Comparison of ENCODE assay signal across 22 cellular contexts in the genomic region with DNA sequence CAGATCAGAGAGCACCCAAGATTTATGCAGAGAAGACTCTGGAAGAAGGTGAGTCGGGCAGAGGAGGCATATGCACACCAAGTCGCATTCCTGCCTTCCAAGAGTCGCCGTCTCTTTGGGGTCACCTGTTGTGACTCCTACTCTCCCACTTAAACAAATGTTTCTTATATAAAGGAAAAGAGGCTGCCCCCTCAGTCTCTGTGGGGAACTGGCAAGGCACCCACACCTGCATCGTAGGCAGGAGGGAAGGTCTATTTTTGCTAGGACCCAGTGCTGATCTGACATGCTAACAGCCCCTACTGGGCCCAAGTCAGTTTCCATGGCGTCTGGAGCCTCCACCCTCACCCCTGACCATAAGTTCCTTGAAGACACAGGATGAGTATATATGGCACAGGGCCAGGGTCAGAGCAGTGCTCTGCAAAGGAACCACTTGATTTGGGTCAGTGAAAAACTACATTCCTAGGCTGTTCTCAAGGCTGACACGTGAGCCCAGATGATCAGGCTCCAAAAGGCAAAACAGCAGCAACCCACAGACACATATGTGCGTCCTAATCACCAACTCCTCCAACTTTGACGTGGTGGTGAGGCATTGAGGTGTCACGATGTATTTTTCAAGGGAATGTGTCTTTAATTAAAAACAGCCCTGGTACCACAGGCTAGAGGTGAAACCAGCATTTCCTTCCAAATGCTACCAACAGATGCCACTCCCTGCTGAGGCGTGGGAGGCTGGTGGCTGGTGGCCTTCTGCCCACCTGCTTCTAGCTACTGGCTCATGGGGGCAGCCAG. TPM values are rescaled to one million over a fixed set of nuclear protein-coding genes. Genes with fewer than 3 reads are reported as not detected.
DNase-seq lines count a peak whose midpoint lies in the region; TF ChIP-seq lines count a peak whose summit lies in the region.
"Had no signal": no experiment of that assay in that cellular context is flagged by ENCODE, and none has a peak within 500 bp of the region (broad histone marks: within the 10 kb centered on the region; RNA-seq: fewer than 3 reads in every experiment).

No MANE protein-coding gene starts in this region.

- no peak overlapping the region for H3K4me2 ChIP-seq in trophoblast cell (ENCODE audit: low read length)

- H4K91ac ChIP-seq in trophoblast cell (ENCODE audit: low read depth, low read length) = peak overlapping the region; percentile 20

- DNase-seq in EL (peak; percentile 8), RPMI7951 (ENCODE audit: low read depth) (peak; percentile 88), esophagus muscularis mucosa (ENCODE audit: extremely low spot score) (no peak), trophoblast cell (no peak), DMS114 treated with DMSO at 0.1 percent for 48 hours (lab: John Stamatoyannopoulos, UW; ENCODE audit: unreplicated experiment) (no peak), KG1 (lab: John Stamatoyannopoulos, UW) (no peak), T-helper 2 cell (no peak), NCI-H2227 (lab: John Stamatoyannopoulos, UW; ENCODE audit: unreplicated experiment) (no peak)
- DNase-seq: activated CD4-positive, alpha-beta T cell treated with anti-CD3 and anti-CD28 coated beads, Interleukin-2, amount 10 ng/mL, durations not matched to agents 7 days and 5 days; activated naive CD8-positive, alpha-beta T cell treated with anti-CD3 and anti-CD28 coated beads, Interleukin-2, amount 10 ng/mL, durations not matched to agents 7 days and 5 days; CD4-positive, alpha-beta T cell; dermis blood vessel endothelial cell; DMS53; mammary epithelial cell; naive B cell; NCI-H1417; pancreas; SHP77 treated with DMSO at 0.1 percent for 48 hours; stimulated activated CD4-positive, alpha-beta T cell treated with anti-CD3 and anti-CD28 coated beads, Interleukin-1b, Interleukin-23, amount 100 ng/mL, for 48 hours; stimulated activated naive B cell treated with anti-CD40 and anti-IgM and Interleukin-4, amounts not matched to agents 10 μg/mL and 1 μg/mL and 100 μg/mL, for 72 hours had no signal

- H3K36me3 ChIP-seq in esophagus muscularis mucosa = no peaks in the 10 kb centered on the region
- H3K36me3 ChIP-seq in trophoblast cell (ENCODE audit: control insufficient read depth in 1 of 2, insufficient read depth in 2 of 2, low read length in 2 of 2) = no peaks in the 10 kb centered on the region
- H3K36me3 ChIP-seq: HAP-1, pancreas had no signal

- H2BK5ac ChIP-seq in trophoblast cell (ENCODE audit: low read depth, low read length, poor library complexity) = peak overlapping the region; percentile 14

- no peak overlapping the region for H3K18ac ChIP-seq in trophoblast cell (ENCODE audit: low read length)

- peaks cover 4% of the 10 kb centered on the region for H3K79me1 ChIP-seq in trophoblast cell (ENCODE audit: low read length)

- 81% methylated on average over 11 of the region's 11 CpGs for WGBS in esophagus muscularis mucosa
- no CpG with 5 or more reads among the region's 11 CpGs for WGBS in trophoblast cell (ENCODE audit: extremely low coverage, insufficient coverage, insufficient read length)

- no peaks in the 10 kb centered on the region for H3K79me2 ChIP-seq in trophoblast cell (ENCODE audit: control insufficient read depth, insufficient read depth, low read length, poor library complexity)

- no peak overlapping the region for H2BK120ac ChIP-seq in trophoblast cell (ENCODE audit: insufficient read depth, low read length, poor library complexity)

- no peak overlapping the region for H3K9ac ChIP-seq in trophoblast cell (ENCODE audit: low read length)

- H3K27ac ChIP-seq in esophagus muscularis mucosa (replicated peaks in 1 of 4) (peak overlapping the region in 3 of 4 donors; percentile 70 to 77 (median 76)), trophoblast cell (ENCODE audit: low read depth, low read length) (no peak overlapping the region)
- H3K27ac ChIP-seq: pancreas had no signal

- no peak overlapping the region for H3K14ac ChIP-seq in trophoblast cell (ENCODE audit: low read length)

- H4K8ac ChIP-seq in trophoblast cell (ENCODE audit: low read depth, low read length) = no peak overlapping the region

- no peak for TF ChIP-seq POLR2A in esophagus muscularis mucosa (IDR thresholded peaks at IDR 0.05; ENCODE audit: low read depth)

- H3K23ac ChIP-seq in trophoblast cell (ENCODE audit: low read length) = no peak overlapping the region

- H3K4me3 ChIP-seq in esophagus muscularis mucosa = no peak overlapping the region
- H3K4me3 ChIP-seq in trophoblast cell (ENCODE audit: low read depth, low read length) = no peak overlapping the region
- H3K4me3 ChIP-seq: HAP-1, pancreas had no signal

- H3K4me1 ChIP-seq in esophagus muscularis mucosa = peaks cover 48 to 65% (median 58%) of the 10 kb centered on the region in 4 donors
- H3K4me1 ChIP-seq in trophoblast cell (ENCODE audit: control insufficient read depth in 1 of 2, insufficient read depth in 2 of 2, low read length in 2 of 2) = peaks cover 48 to 50% of the 10 kb centered on the region in 2 experiments
- H3K4me1 ChIP-seq: pancreas had no signal

- TF ChIP-seq CTCF in esophagus muscularis mucosa (IDR thresholded peaks at IDR 0.05) = no peak

- H3K9me3 ChIP-seq in esophagus muscularis mucosa = no peaks in the 10 kb centered on the region
- no peaks in the 10 kb centered on the region for H3K9me3 ChIP-seq in trophoblast cell (ENCODE audit: insufficient read depth, low read depth, low read length)
- H3K9me3 ChIP-seq: HAP-1, pancreas had no signal

- TF ChIP-seq EP300 in esophagus muscularis mucosa (IDR thresholded peaks at IDR 0.05) = no peak

- intact Hi-C loops in esophagus muscularis mucosa (cut with DNase I) = loop anchor here (5.0 kb wide), 1 partner anchor 214 kb away; a partner anchor contains a TSS

- H2AFZ ChIP-seq in trophoblast cell (ENCODE audit: insufficient read depth, low read length, poor library complexity) = no peak overlapping the region

- H2AK5ac ChIP-seq in trophoblast cell (ENCODE audit: low read length) = no peak overlapping the region

- peak overlapping the region; percentile 23 for H2BK12ac ChIP-seq in trophoblast cell (ENCODE audit: low read length)

- no peak overlapping the region for H4K12ac ChIP-seq in trophoblast cell (ENCODE audit: low read depth, low read length)

- no peak overlapping the region for H3K4ac ChIP-seq in trophoblast cell (ENCODE audit: low read depth, low read length)

- H3K27me3 ChIP-seq in esophagus muscularis mucosa = no peaks in the 10 kb centered on the region
- no peaks in the 10 kb centered on the region for H3K27me3 ChIP-seq in trophoblast cell (ENCODE audit: insufficient read depth, low read length)
- H3K27me3 ChIP-seq: pancreas had no signal

RNA-seq across cellular contexts. Expression of a gene that starts 55.6 kb away (rescaled TPM):
- 1.7 and 1.8 TPM in 2 replicates for total RNA-seq in RPMI7951 (2014; rRNA removed; shearing (Covaris generic))
- total RNA-seq in esophagus muscularis mucosa = 1 to 10 TPM in 2 of 4 donors, under 1 TPM in 2; 0.83 to 2.8 (median 1.1) TPM
- 2.6 and 2.7 TPM in 2 replicates for polyA plus RNA-seq in trophoblast cell (2013)
- total RNA-seq: endothelial cell of umbilical vein had no signal

Comparison
In these comparisons a context has a peak if more than half of its experiments do, and no peak if none do; other contexts are left out.
1. DNase-seq: peak in EL (single experiment) and RPMI7951 (single experiment); none in esophagus muscularis mucosa (single experiment), trophoblast cell (0 of 2), DMS114 treated with DMSO at 0.1 percent for 48 hours (single experiment), KG1 (single experiment), T-helper 2 cell (0 of 5) and NCI-H2227 (single experiment).